In genomic region chr10:3391657-3392056, GRCh38 we compare ENCODE assay signal across 14 cellular contexts.
DNase-seq lines count a peak whose midpoint lies in the region; TF ChIP-seq lines count a peak whose summit lies in the region.
"Had no signal": no experiment of that assay in that cellular context is flagged by ENCODE, and none has a peak within 500 bp of the region (broad histone marks: within the 10 kb centered on the region; RNA-seq: fewer than 3 reads in every experiment).

No MANE protein-coding gene starts in this region.

- TF ChIP-seq CTCF in foreskin fibroblast (IDR thresholded peaks at IDR 0.05; ENCODE audit: low read depth, low read length) (no peak), transverse colon (IDR thresholded peaks at IDR 0.05) (no peak)

- H3K4me3 ChIP-seq in foreskin fibroblast (ENCODE audit: low read depth in 1 of 2, low read length in 2 of 2) (no peak overlapping the region), transverse colon (no peak overlapping the region)
- H3K4me3 ChIP-seq: BLaER1 had no signal

- TF ChIP-seq POLR2A in transverse colon (IDR thresholded peaks at IDR 0.05): no peak

- TF ChIP-seq EP300 in transverse colon (IDR thresholded peaks at IDR 0.05; ENCODE audit: low read depth): no peak

- no peaks in the 10 kb centered on the region for H3K36me3 ChIP-seq in transverse colon
- H3K36me3 ChIP-seq: BLaER1 had no signal

- H3K4me1 ChIP-seq in transverse colon: no peaks in the 10 kb centered on the region
- H3K4me1 ChIP-seq: Caco-2 had no signal

- in situ Hi-C loops in transverse colon (cut with MboI; ENCODE audit: low pct_ligation_motif_present in 1 of 4, low pct_unique_long_range_greater_than_20kb in 1 of 4, low sequenced_read_pairs in 3 of 4): no loop called here

- H3K27me3 ChIP-seq in transverse colon: no peaks in the 10 kb centered on the region
- H3K27me3 ChIP-seq: BLaER1 had no signal

- DNase-seq in NCI-H146 (lab: John Stamatoyannopoulos, UW) (peak; percentile 44), NCI-H146 treated with DMSO at 0.1 percent for 48 hours (lab: John Stamatoyannopoulos, UW; ENCODE audit: unreplicated experiment) (no peak), ELR (ENCODE audit: low read depth) (peak; percentile 38), NCI-H69 (lab: John Stamatoyannopoulos, UW) (peak; percentile 3), foreskin fibroblast (peak; percentile 31 to 71), NCI-H345 treated with DMSO at 0.1 percent for 48 hours (lab: John Stamatoyannopoulos, UW; ENCODE audit: unreplicated experiment) (no peak), transverse colon (no peak), HK-2 (ENCODE audit: unreplicated experiment) (no peak)
- DNase-seq: AML-193; Caco-2; CD8-positive, alpha-beta memory T cell; DND-41 had no signal

- H3K27ac ChIP-seq in transverse colon: no peak overlapping the region
- H3K27ac ChIP-seq: 22Rv1, BLaER1 had no signal

- WGBS in transverse colon (ENCODE audit: low coverage in 1 of 2), 2 donors: 83% methylated on average over 1 of the region's 1 CpG; no CpG with 5 or more reads in 1 of the 2 donors

- intact Hi-C loops in transverse colon (cut with DNase I; ENCODE audit: low total_unique reads): no loop called here

- H3K9me3 ChIP-seq in transverse colon: no peaks in the 10 kb centered on the region
- H3K9me3 ChIP-seq: Caco-2 had no signal

Comparison
In these comparisons a context has a peak if more than half of its experiments do, and no peak if none do; other contexts are left out.
1. DNase-seq: peak in NCI-H146 (single experiment), ELR (single experiment), NCI-H69 (single experiment) and foreskin fibroblast (2 of 2); none in NCI-H146 treated with DMSO at 0.1 percent for 48 hours (single experiment), NCI-H345 treated with DMSO at 0.1 percent for 48 hours (single experiment), transverse colon (single experiment) and HK-2 (single experiment).